Comparison of ENCODE assay signal across 9 cellular contexts in the genomic region with DNA sequence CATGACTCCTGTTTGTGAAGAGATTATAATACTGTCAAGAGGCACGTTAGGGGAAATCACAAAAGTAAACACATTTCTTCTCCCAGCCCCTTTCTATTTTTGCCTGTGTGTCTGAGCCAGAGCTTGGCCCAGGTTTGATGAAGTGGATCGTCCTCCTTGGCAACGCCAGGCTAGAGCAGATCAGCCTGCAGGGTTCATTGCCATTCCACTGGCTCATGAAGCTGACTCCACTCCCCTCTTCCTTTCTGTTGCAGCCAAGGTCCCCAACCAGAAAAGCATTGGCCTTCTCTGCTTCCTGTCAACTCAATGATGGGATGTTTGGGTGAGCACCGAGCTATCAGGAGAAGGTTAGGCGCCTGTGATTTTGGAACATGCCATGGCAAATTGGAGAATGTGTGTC. TPM values are rescaled to one million over a fixed set of nuclear protein-coding genes. Genes with fewer than 3 reads are reported as not detected.
DNase-seq lines count a peak whose midpoint lies in the region; ATAC-seq and TF ChIP-seq lines count a peak whose summit lies in the region.
"Had no signal": no experiment of that assay in that cellular context is flagged by ENCODE, and none has a peak within 500 bp of the region (broad histone marks: within the 10 kb centered on the region; RNA-seq: fewer than 3 reads in every experiment).

No MANE protein-coding gene starts in this region.

- no peak for ATAC-seq in gastroesophageal sphincter
- ATAC-seq in activated CD4-positive, alpha-beta T cell treated with anti-CD3 and anti-CD28 coated beads for 36 hours: no peak

- H3K9ac ChIP-seq in rectal smooth muscle tissue (ENCODE audit: low read length): no peak overlapping the region

- TF ChIP-seq CTCF in HFFc6 (IDR thresholded peaks at IDR 0.05): no peak
- TF ChIP-seq CTCF in VCaP (conservative IDR thresholded peaks at IDR 0.05): no peak
- no peak for TF ChIP-seq CTCF in gastroesophageal sphincter (IDR thresholded peaks at IDR 0.05)
- no peak for TF ChIP-seq CTCF in brain microvascular endothelial cell (IDR thresholded peaks at IDR 0.05; ENCODE audit: low read depth, low read length, missing control alignments)

- peaks cover 0 to 61% (median 10%) of the 10 kb centered on the region in 3 donors for H3K4me1 ChIP-seq in gastroesophageal sphincter
- peaks cover 4% of the 10 kb centered on the region for H3K4me1 ChIP-seq in rectal smooth muscle tissue (ENCODE audit: control insufficient read depth, insufficient read depth, low read length)

- no peaks in the 10 kb centered on the region for H3K27me3 ChIP-seq in gastroesophageal sphincter
- no peaks in the 10 kb centered on the region for H3K27me3 ChIP-seq in rectal smooth muscle tissue (ENCODE audit: control insufficient read depth, insufficient read depth, low read length)
- no peaks in the 10 kb centered on the region for H3K27me3 ChIP-seq in brain microvascular endothelial cell (replicated peaks)

- H3K27ac Mint-ChIP-seq in HFFc6: 0 out of 2 replicates have a peak overlapping the region, but pooled peaks have one; percentile 72
- no peak overlapping the region for H3K27ac Mint-ChIP-seq in activated CD4-positive, alpha-beta T cell treated with anti-CD3 and anti-CD28 coated beads for 36 hours

- no peaks in the 10 kb centered on the region for H3K9me3 Mint-ChIP-seq in HFFc6
- no peaks in the 10 kb centered on the region for H3K9me3 Mint-ChIP-seq in activated CD4-positive, alpha-beta T cell treated with anti-CD3 and anti-CD28 coated beads for 36 hours (ENCODE audit: low read depth)

- H3K4me3 ChIP-seq in gastroesophageal sphincter: peak overlapping the region; percentile 50 to 60
- peak overlapping the region; percentile 53 for H3K4me3 ChIP-seq in rectal smooth muscle tissue (ENCODE audit: low read length)
- no peak overlapping the region for H3K4me3 ChIP-seq in brain microvascular endothelial cell (ENCODE audit: low read depth, low read length)

- H3K4me3 Mint-ChIP-seq in HFFc6: peak overlapping the region; percentile 94
- H3K4me3 Mint-ChIP-seq in activated CD4-positive, alpha-beta T cell treated with anti-CD3 and anti-CD28 coated beads for 36 hours: no peak overlapping the region

- POLR2A ChIA-PET in activated CD4-positive, alpha-beta T cell treated with anti-CD3 and anti-CD28 coated beads for 36 hours (lab: Charles Lee): interaction anchor here (0.6 kb wide), 1 partner anchor 98 kb away, joined by 7 read pairs; no protein-coding TSS in a partner anchor

- H3K36me3 ChIP-seq in gastroesophageal sphincter (no peaks in the 10 kb centered on the region), rectal smooth muscle tissue (ENCODE audit: control insufficient read depth, insufficient read depth, low read length) (no peaks in the 10 kb centered on the region), brain microvascular endothelial cell (replicated peaks) (no peaks in the 10 kb centered on the region)

- H3K9me3 ChIP-seq in gastroesophageal sphincter: no peaks in the 10 kb centered on the region

- H3K27me3 Mint-ChIP-seq in HFFc6 (ENCODE audit: insufficient read depth): peaks cover 1% of the 10 kb centered on the region; the same call in 1 of the 2 replicates
- H3K27me3 Mint-ChIP-seq in activated CD4-positive, alpha-beta T cell treated with anti-CD3 and anti-CD28 coated beads for 36 hours: peaks cover 28% of the 10 kb centered on the region

- no peak for DNase-seq in HFFc6
- DNase-seq in brain microvascular endothelial cell: no peak
- no peak for DNase-seq in stimulated activated naive CD4-positive, alpha-beta T cell (lab: John Stamatoyannopoulos, UW)
- DNase-seq in activated CD4-positive, alpha-beta T cell treated with anti-CD3 and anti-CD28 coated beads for 36 hours: no peak
- no peak for DNase-seq in occipital lobe (lab: John Stamatoyannopoulos, UW)
- DNase-seq: NCI-H1048 had no signal

- H3K36me3 Mint-ChIP-seq in HFFc6 (ENCODE audit: low read depth): peaks cover 15% of the 10 kb centered on the region; the same call in 1 of the 2 replicates
- no peaks in the 10 kb centered on the region for H3K36me3 Mint-ChIP-seq in activated CD4-positive, alpha-beta T cell treated with anti-CD3 and anti-CD28 coated beads for 36 hours (ENCODE audit: low read depth)

- 0 to 66% methylated on average over 1 to 3 of the region's 5 CpGs for WGBS in gastroesophageal sphincter (ENCODE audit: low coverage in 1 of 2), 2 donors

- peaks cover 87% of the 10 kb centered on the region for H3K4me1 Mint-ChIP-seq in HFFc6 (ENCODE audit: low read depth)
- peaks cover 22% of the 10 kb centered on the region for H3K4me1 Mint-ChIP-seq in activated CD4-positive, alpha-beta T cell treated with anti-CD3 and anti-CD28 coated beads for 36 hours

- TF ChIP-seq POLR2A in gastroesophageal sphincter (IDR thresholded peaks at IDR 0.05): no peak

- intact Hi-C loops in activated CD4-positive, alpha-beta T cell treated with anti-CD3 and anti-CD28 coated beads for 36 hours (cut with DNase I, micrococcal nuclease): loop anchor here (10.0 kb wide), 3 partner anchors 125 to 285 kb away; no protein-coding TSS in a partner anchor

- in situ Hi-C loops in brain microvascular endothelial cell (cut with HindIII; ENCODE audit: low pct_ligation_motif_present, low sequenced_read_pairs): no loop called here

- no peak for TF ChIP-seq EP300 in gastroesophageal sphincter (IDR thresholded peaks at IDR 0.05)

- H3K27ac ChIP-seq in VCaP: peak overlapping the region; percentile 90
- H3K27ac ChIP-seq in gastroesophageal sphincter: peak overlapping the region in 1 of 4 donors; percentile 83
- no peak overlapping the region for H3K27ac ChIP-seq in rectal smooth muscle tissue (ENCODE audit: low read depth, low read length)
- no peak overlapping the region for H3K27ac ChIP-seq in brain microvascular endothelial cell

- CTCF ChIA-PET in activated CD4-positive, alpha-beta T cell treated with anti-CD3 and anti-CD28 coated beads for 36 hours (lab: Charles Lee): interaction anchor here (2.2 kb wide), 1 partner anchor 9 kb away, joined by 7 read pairs; no protein-coding TSS in a partner anchor

RNA-seq across cellular contexts. Expression of gene ADRB2, which starts 3.3 kb away (rescaled TPM):
- 1 to 10 TPM; 2.0 to 4.0 (median 3.7) TPM for total RNA-seq in HFFc6 (2021; fragmentation: NEBNext Ultra II Directional; extraction: Animal tissue kit (Norgen Biotek cat#: 25700))
- total RNA-seq in gastroesophageal sphincter: 10 to 100 TPM in 1 of 4 donors, 1 to 10 TPM in 3; 2.8 to 11.8 (median 4.5) TPM
- total RNA-seq in activated CD4-positive, alpha-beta T cell treated with anti-CD3 and anti-CD28 coated beads for 36 hours: under 1 TPM in 1 of 2 experiments, not detected in 1; 0.09 TPM
- total RNA-seq in occipital lobe: 1.6 TPM
